In the genomic region with DNA sequence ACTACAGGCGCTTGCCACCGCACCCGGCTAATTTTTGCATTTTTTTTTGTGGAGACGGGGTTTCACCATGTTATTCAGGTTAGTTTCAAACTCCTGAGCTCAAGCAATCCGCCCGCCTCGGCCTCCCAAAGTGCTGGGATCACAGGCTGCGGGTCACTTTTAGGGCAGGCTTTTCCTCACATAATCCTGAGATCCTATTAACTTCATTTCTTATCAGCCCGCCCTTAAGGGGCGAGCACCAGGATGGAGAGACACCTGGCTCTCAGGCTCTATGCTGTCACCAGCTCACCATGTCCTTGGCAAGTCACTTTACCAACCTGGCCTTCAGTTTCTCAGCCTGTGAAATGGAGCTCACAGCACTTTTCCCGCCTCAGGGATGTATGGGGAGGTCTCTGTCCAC, we compare ENCODE assay signal across 25 cellular contexts. TPM values are rescaled to one million over a fixed set of nuclear protein-coding genes. Genes with fewer than 3 reads are reported as not detected.
DNase-seq lines count a peak whose midpoint lies in the region; ATAC-seq, FAIRE-seq and TF ChIP-seq lines count a peak whose summit lies in the region.
"Had no signal": no experiment of that assay in that cellular context is flagged by ENCODE, and none has a peak within 500 bp of the region (broad histone marks: within the 10 kb centered on the region; RNA-seq: fewer than 3 reads in every experiment).

No MANE protein-coding gene starts in this region.

- peaks cover 21% of the 10 kb centered on the region for H3K4me1 Mint-ChIP-seq in T-helper 17 cell
- no peaks in the 10 kb centered on the region for H3K4me1 Mint-ChIP-seq in nephron

- H2BK20ac ChIP-seq in IMR-90 (ENCODE audit: low read depth, low read length): no peak overlapping the region

- no peaks in the 10 kb centered on the region for H3K36me3 ChIP-seq in BLaER1
- H3K36me3 ChIP-seq in IMR-90 (ENCODE audit: control insufficient read depth, insufficient read depth, low read length): no peaks in the 10 kb centered on the region
- H3K36me3 ChIP-seq in kidney (ENCODE audit: control insufficient read depth in 1 of 2, insufficient read depth in 2 of 2, low read length in 2 of 2): no peaks in the 10 kb centered on the region

- no peaks in the 10 kb centered on the region for H3K9me1 ChIP-seq in IMR-90 (ENCODE audit: insufficient read depth, low read length)

- H3K27ac ChIP-seq in BLaER1: peak overlapping the region; percentile 89
- no peak overlapping the region for H3K27ac ChIP-seq in IMR-90 (ENCODE audit: insufficient read depth, low read length)
- no peak overlapping the region for H3K27ac ChIP-seq in kidney (ENCODE audit: low read depth in 2 of 2, low read length in 2 of 2)

- H3K4me3 Mint-ChIP-seq in T-helper 17 cell: no peak overlapping the region
- H3K4me3 Mint-ChIP-seq in nephron: no peak overlapping the region
- H3K4me3 Mint-ChIP-seq: CD4-positive, alpha-beta memory T cell; T-cell had no signal

- peak overlapping the region; percentile 13 for H2AK9ac ChIP-seq in IMR-90 (replicated peaks; ENCODE audit: low read depth, low read length, poor library complexity)

- no peak for ATAC-seq in IMR-90 (ENCODE audit: low read depth)
- ATAC-seq in T-helper 17 cell: no peak
- ATAC-seq: T-cell had no signal

- peak overlapping the region; percentile 98 for H3K4me2 ChIP-seq in BLaER1
- H3K4me2 ChIP-seq in IMR-90 (ENCODE audit: low read depth, low read length): no peak overlapping the region

- H3K9me3 ChIP-seq in BLaER1: no peaks in the 10 kb centered on the region
- no peaks in the 10 kb centered on the region for H3K9me3 ChIP-seq in IMR-90 (ENCODE audit: control insufficient read depth, insufficient read depth, low read length)
- H3K9me3 ChIP-seq in T-helper 17 cell (ENCODE audit: control insufficient read depth, low read length, poor library complexity, severe bottlenecking): no peaks in the 10 kb centered on the region
- no peaks in the 10 kb centered on the region for H3K9me3 ChIP-seq in kidney (ENCODE audit: control insufficient read depth in 1 of 2, low read length in 2 of 2)

- BruUV-seq in IMR-90 (replicated peaks; lab: Mats Ljungman, UMichigan): no TSS peak

- H2BK15ac ChIP-seq in IMR-90 (ENCODE audit: low read depth, low read length): no peak overlapping the region

- H4K20me1 ChIP-seq in BLaER1: no peaks in the 10 kb centered on the region
- H4K20me1 ChIP-seq in IMR-90 (ENCODE audit: insufficient read depth, low read length): no peaks in the 10 kb centered on the region

- no peak for DNase-seq in IMR-90
- no peak for DNase-seq in T-helper 17 cell
- no peak for DNase-seq in 8988T
- no peak for DNase-seq in kidney
- DNase-seq in hypothalamus (lab: John Stamatoyannopoulos, UW): no peak
- no peak for DNase-seq in activated CD4-positive, CD25-positive, alpha-beta regulatory T cell treated with anti-CD3 and anti-CD28 coated beads, Interleukin-2, amount 50 U/mL, for 72 hours
- DNase-seq: DMS 273 treated with DMSO at 0.1 percent for 48 hours; DMS79; GF-D8; Karpas-422; NCI-H1092 treated with DMSO at 0.1 percent for 48 hours; NCI-H1436; NCI-H187; NCI-H2171 treated with DMSO at 0.1 percent for 48 hours; NCI-H345; NCI-H510A treated with DMSO at 0.1 percent for 48 hours; NK-92 treated with Interleukin-12 subunit alpha and Interleukin-12 subunit beta, amount 100 ng/mL, for 24 hours; Right ventricle myocardium superior; RPMI8226; T-cell had no signal

- H3K27ac Mint-ChIP-seq in T-helper 17 cell (peak overlapping the region; percentile 81), nephron (peak overlapping the region in 2 of 3 experiments; percentile 43 to 59)
- H3K27ac Mint-ChIP-seq: T-cell had no signal

- no peak overlapping the region for H3K23ac ChIP-seq in IMR-90 (ENCODE audit: low read depth, low read length)

- no peaks in the 10 kb centered on the region for H3K27me3 Mint-ChIP-seq in T-helper 17 cell
- H3K27me3 Mint-ChIP-seq in nephron (ENCODE audit: low read depth): peaks cover 3% of the 10 kb centered on the region
- H3K27me3 Mint-ChIP-seq: CD4-positive, alpha-beta memory T cell; T-cell had no signal

- H4K8ac ChIP-seq in IMR-90 (ENCODE audit: low read depth in 2 of 2, low read length in 2 of 2): no peak overlapping the region

- H3K9ac ChIP-seq in BLaER1 (peak overlapping the region; percentile 60), IMR-90 (ENCODE audit: low read depth, low read length) (no peak overlapping the region), kidney (ENCODE audit: low read length in 2 of 2) (no peak overlapping the region)

- dilution Hi-C loops in IMR-90 (cut with HindIII; ENCODE audit: low sequenced_read_pairs, unreplicated experiment): no loop called here

- no peak overlapping the region for H2AK5ac ChIP-seq in IMR-90 (ENCODE audit: low read depth, low read length)

- H3K4ac ChIP-seq in IMR-90 (ENCODE audit: low read depth, low read length): no peak overlapping the region

- FAIRE-seq in kidney (lab: Jason Lieb, UNC): no peak
- FAIRE-seq: GM12891, H54 had no signal

- POLR2A ChIA-PET in IMR-90 (lab: Charles Lee; ENCODE audit: unreplicated experiment): no interaction called here

- no peak for TF ChIP-seq RAD21 in IMR-90 (IDR thresholded peaks at IDR 0.05; ENCODE audit: low read length)

- TF ChIP-seq CTCF in IMR-90 (conservative IDR thresholded peaks at IDR 0.05; ENCODE audit: low read depth, low read length) (no peak), nephron (IDR thresholded peaks at IDR 0.05; ENCODE audit: unreplicated experiment in 3 of 3) (no peak), kidney (IDR thresholded peaks at IDR 0.05; ENCODE audit: borderline replicate concordance, extremely low read depth, insufficient read depth) (no peak)

- H3K4me1 ChIP-seq in BLaER1 (peaks cover 100% of the 10 kb centered on the region), IMR-90 (ENCODE audit: control insufficient read depth, insufficient read depth, low read length) (no peaks in the 10 kb centered on the region), kidney (ENCODE audit: control insufficient read depth in 1 of 2, insufficient read depth in 1 of 2, low read depth in 1 of 2, low read length in 2 of 2) (peaks cover 0 to 4% of the 10 kb centered on the region in 2 donors)

- intact Hi-C loops in IMR-90 (cut with micrococcal nuclease) (no loop called here), kidney (cut with DNase I) (no loop called here)

- H3K56ac ChIP-seq in IMR-90 (ENCODE audit: extremely low read depth, insufficient read depth, low read length): no peak overlapping the region

- H4K5ac ChIP-seq in IMR-90 (ENCODE audit: low read depth, low read length): no peak overlapping the region

- H3K4me3 ChIP-seq in BLaER1: peak overlapping the region; percentile 6; the same call in 1 of the 2 replicates
- H3K4me3 ChIP-seq in IMR-90 (ENCODE audit: insufficient read depth, low read depth, low read length): no peak overlapping the region
- H3K4me3 ChIP-seq in kidney (ENCODE audit: low read length in 2 of 2): no peak overlapping the region

- 100% methylated on average over 2 of the region's 11 CpGs; no CpG with 5 or more reads in 1 of the 2 experiments for WGBS in IMR-90 (ENCODE audit: extremely low coverage in 2 of 2, insufficient read length in 1 of 2), 2 experiments

- H2BK5ac ChIP-seq in IMR-90 (ENCODE audit: low read depth, low read length, poor library complexity, severe bottlenecking): no peak overlapping the region

- H3K79me1 ChIP-seq in IMR-90 (ENCODE audit: low read depth in 1 of 2, low read length in 2 of 2): no peaks in the 10 kb centered on the region

- H2AFZ ChIP-seq in IMR-90 (replicated peaks; ENCODE audit: low read length, poor library complexity): no peak overlapping the region

- no peak overlapping the region for H3K14ac ChIP-seq in IMR-90 (replicated peaks; ENCODE audit: low read depth, low read length)

- no peaks in the 10 kb centered on the region for H3K36me3 Mint-ChIP-seq in T-helper 17 cell (ENCODE audit: low read depth)
- H3K36me3 Mint-ChIP-seq in nephron (ENCODE audit: low read depth): no peaks in the 10 kb centered on the region
- H3K36me3 Mint-ChIP-seq: CD4-positive, alpha-beta memory T cell; T-cell had no signal

- no peak overlapping the region for H2BK120ac ChIP-seq in IMR-90 (ENCODE audit: low read depth, low read length)

- in situ Hi-C loops in IMR-90 (cut with MboI; ENCODE audit: low sequenced_read_pairs): no loop called here

- no peaks in the 10 kb centered on the region for H3K27me3 ChIP-seq in BLaER1
- no peaks in the 10 kb centered on the region; the same call in 1 of the 2 replicates for H3K27me3 ChIP-seq in IMR-90 (ENCODE audit: control insufficient read depth, insufficient read depth, low read length)

- TF ChIP-seq POLR2A in IMR-90 (IDR thresholded peaks at IDR 0.05; ENCODE audit: low read depth, low read length): no peak

- no peaks in the 10 kb centered on the region for H3K9me3 Mint-ChIP-seq in nephron
- H3K9me3 Mint-ChIP-seq: T-cell had no signal

- no peak overlapping the region for H4K91ac ChIP-seq in IMR-90 (ENCODE audit: insufficient read depth, low read depth, low read length)

- H3K18ac ChIP-seq in IMR-90 (ENCODE audit: low read depth, low read length): no peak overlapping the region

- CTCF ChIA-PET in IMR-90 (lab: Yijun Ruan, JAX): interaction anchor here (1.1 kb wide), 1 partner anchor 11 kb away, joined by 3 read pairs; no protein-coding TSS in a partner anchor

TF ChIP-seq in IMR-90, 13 proteins besides CTCF, POLR2A, EP300 and RAD21 (continues in another document):
- TF ChIP-seq NFE2L2 (IDR thresholded peaks at IDR 0.05; ENCODE audit: low read depth, low read length) (no peak), RCOR1 (IDR thresholded peaks at IDR 0.05; ENCODE audit: insufficient replicate concordance, low read length) (no peak), CEBPB (IDR thresholded peaks at IDR 0.05; ENCODE audit: low read depth, low read length) (no peak), CHD1 (IDR thresholded peaks at IDR 0.05; ENCODE audit: low read depth, low read length) (no peak), SMC3 (IDR thresholded peaks at IDR 0.05; ENCODE audit: low read depth, low read length) (no peak), RFX5 (IDR thresholded peaks at IDR 0.05; ENCODE audit: low read depth, low read length) (no peak)
- TF ChIP-seq, protein P1, sequence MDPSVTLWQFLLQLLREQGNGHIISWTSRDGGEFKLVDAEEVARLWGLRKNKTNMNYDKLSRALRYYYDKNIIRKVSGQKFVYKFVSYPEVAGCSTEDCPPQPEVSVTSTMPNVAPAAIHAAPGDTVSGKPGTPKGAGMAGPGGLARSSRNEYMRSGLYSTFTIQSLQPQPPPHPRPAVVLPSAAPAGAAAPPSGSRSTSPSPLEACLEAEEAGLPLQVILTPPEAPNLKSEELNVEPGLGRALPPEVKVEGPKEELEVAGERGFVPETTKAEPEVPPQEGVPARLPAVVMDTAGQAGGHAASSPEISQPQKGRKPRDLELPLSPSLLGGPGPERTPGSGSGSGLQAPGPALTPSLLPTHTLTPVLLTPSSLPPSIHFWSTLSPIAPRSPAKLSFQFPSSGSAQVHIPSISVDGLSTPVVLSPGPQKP (IDR thresholded peaks at IDR 0.05; ENCODE audit: borderline replicate concordance, low read depth, low read length): no peak

RNA-seq across cellular contexts. Expression of a gene that starts 23.0 kb away (rescaled TPM):
- total RNA-seq in IMR-90 (2012; rRNA removed): 1.8 and 2.2 TPM in 2 replicates
- 20.1 and 20.8 TPM in 2 replicates for polyA plus RNA-seq in IMR-90 (2012; rRNA removed)
- 8.6 and 34.8 TPM in 2 replicates for polyA plus RNA-seq in IMR-90 (2012; cell fraction: cytosol; rRNA removed)
- polyA plus RNA-seq in IMR-90 (2012; cell fraction: nucleus; rRNA removed; ENCODE audit: low replicate concordance): 19.6 and 31.4 TPM in 2 replicates
- 100 to 1,000 TPM; 501 to 627 TPM for total RNA-seq in T-helper 17 cell
- 247 TPM for total RNA-seq in kidney
- 35.4 TPM for polyA plus RNA-seq in kidney (ENCODE audit: insufficient read depth, low read depth, low replicate concordance)

Comparison
In these comparisons a context has a peak if more than half of its experiments do, and no peak if none do; other contexts are left out.
1. RNA of a gene that starts 23.0 kb away (total RNA-seq): 501 to 627 TPM in T-helper 17 cell and 247 TPM in kidney (single experiment); 1.8 to 2.2 TPM in IMR-90; every median in the first group is over 10 times any median in the second.